19 cellular contexts compared by ENCODE assay signal in the genomic region with DNA sequence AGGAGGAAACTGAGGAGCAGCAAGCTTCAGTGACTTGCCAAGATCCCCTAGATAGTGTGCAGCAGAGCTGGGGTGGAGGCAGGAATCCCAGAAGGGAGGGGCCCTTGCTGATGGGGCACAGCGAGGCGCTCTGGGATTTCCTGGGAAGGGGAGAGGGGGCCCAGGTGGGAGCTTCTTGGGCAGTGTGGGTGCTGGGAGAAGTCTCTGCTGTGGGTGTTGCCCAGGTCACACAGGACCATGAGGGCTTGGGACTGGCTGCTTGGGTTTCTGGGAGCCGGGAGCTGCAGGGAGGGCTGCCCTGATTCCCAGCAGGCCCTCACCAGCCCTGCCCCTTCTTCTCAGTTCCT. TPM values are rescaled to one million over a fixed set of nuclear protein-coding genes. Genes with fewer than 3 reads are reported as not detected.
DNase-seq lines count a peak whose midpoint lies in the region; ATAC-seq and TF ChIP-seq lines count a peak whose summit lies in the region.
"Had no signal": no experiment of that assay in that cellular context is flagged by ENCODE, and none has a peak within 500 bp of the region (broad histone marks: within the 10 kb centered on the region; RNA-seq: fewer than 3 reads in every experiment).

No MANE protein-coding gene starts in this region.

- H4K8ac ChIP-seq in mesenchymal stem cell (ENCODE audit: low read length), result no peak overlapping the region

- H2BK5ac ChIP-seq in mesenchymal stem cell (ENCODE audit: low read depth, low read length, poor library complexity, severe bottlenecking), result no peak overlapping the region

- TF ChIP-seq CTCF in GM13977 (IDR thresholded peaks at IDR 0.05; ENCODE audit: extremely low read depth, insufficient read depth, missing control alignments), result no peak

- 88% methylated on average over 3 of the region's 3 CpGs for WGBS in mesenchymal stem cell

- H3K27ac Mint-ChIP-seq in activated CD4-positive, alpha-beta T cell treated with anti-CD3 and anti-CD28 coated beads, Interleukin-2, amount 10 ng/mL, durations not matched to agents 7 days and 5 days, result peak overlapping the region; percentile 41
- no peak overlapping the region for H3K27ac Mint-ChIP-seq in stimulated activated memory B cell treated with anti-CD40 and anti-IgM and Interleukin-4, amounts not matched to agents 10 μg/mL and 1 μg/mL and 100 μg/mL, for 72 hours
- H3K27ac Mint-ChIP-seq: HFFc6; T-helper 2 cell treated with Interferon-gamma antibody and Interleukin-4, amounts not matched to agents 5 μg/mL and 100 μg/mL, for 36 hours had no signal

- no peaks in the 10 kb centered on the region for H3K9me3 ChIP-seq in mesenchymal stem cell (ENCODE audit: control insufficient read depth, low read length)
- H3K9me3 ChIP-seq: BLaER1 treated with 17β-estradiol and CSF1 and Interleukin-3, amounts not matched to agents 10 nM and 100 nM had no signal

- H3K27ac ChIP-seq in angular gyrus (ENCODE audit: low read depth, low read length) (peak overlapping the region; percentile 31), mesenchymal stem cell (ENCODE audit: low read length, poor library complexity, severe bottlenecking) (no peak overlapping the region), substantia nigra (ENCODE audit: low read depth, low read length, poor library complexity, severe bottlenecking) (peak overlapping the region; percentile 88)
- H3K27ac ChIP-seq: 22Rv1 had no signal

- H2BK15ac ChIP-seq in mesenchymal stem cell (ENCODE audit: low read depth, poor library complexity, severe bottlenecking), result no peak overlapping the region

- H3K79me1 ChIP-seq in mesenchymal stem cell (replicated peaks; ENCODE audit: low read length, poor library complexity, severe bottlenecking), result no peaks in the 10 kb centered on the region

- peaks cover 0 to 44% of the 10 kb centered on the region in 2 experiments for H3K27me3 ChIP-seq in mesenchymal stem cell (ENCODE audit: control insufficient read depth in 1 of 2, insufficient read depth in 1 of 2, low read length in 2 of 2)
- H3K27me3 ChIP-seq: BLaER1 treated with 17β-estradiol and CSF1 and Interleukin-3, amounts not matched to agents 10 nM and 100 nM had no signal

- no peak overlapping the region for H3K18ac ChIP-seq in mesenchymal stem cell (ENCODE audit: low read depth in 1 of 2, low read length in 2 of 2)

- H2BK120ac ChIP-seq in mesenchymal stem cell (ENCODE audit: low read depth, low read length), result no peak overlapping the region

- H3K4me3 ChIP-seq in mesenchymal stem cell (ENCODE audit: insufficient read depth in 1 of 2, low read depth in 1 of 2, low read length in 2 of 2), result no peak overlapping the region
- H3K4me3 ChIP-seq: BLaER1 treated with 17β-estradiol and CSF1 and Interleukin-3, amounts not matched to agents 10 nM and 100 nM had no signal

- no peak overlapping the region for H2AK5ac ChIP-seq in mesenchymal stem cell (ENCODE audit: low read length, severe bottlenecking)

- ATAC-seq in stimulated activated memory B cell treated with anti-CD40 and anti-IgM and Interleukin-4, amounts not matched to agents 10 μg/mL and 1 μg/mL and 100 μg/mL, for 72 hours, result no peak
- ATAC-seq: left lobe of liver had no signal

- no peak overlapping the region for H3K23ac ChIP-seq in mesenchymal stem cell (ENCODE audit: low read length in 2 of 2)

- in situ Hi-C loops in GM13977 (cut with MboI; ENCODE audit: low pct_unique_long_range_greater_than_20kb, low sequenced_read_pairs, unreplicated experiment), result no loop called here

- CTCF ChIA-PET in activated CD4-positive, alpha-beta T cell treated with anti-CD3 and anti-CD28 coated beads, Interleukin-2, amount 10 ng/mL, durations not matched to agents 7 days and 5 days (lab: Charles Lee), result interaction anchor here (0.6 to 1.7 kb wide), 6 partner anchors 9 to 79 kb away, joined by 3 to 6 read pairs (median 4); no protein-coding TSS in a partner anchor

- peaks cover 9% of the 10 kb centered on the region for H3K4me1 ChIP-seq in mesenchymal stem cell (ENCODE audit: control insufficient read depth, insufficient read depth, low read depth, low read length)

- no peaks in the 10 kb centered on the region for H3K9me3 Mint-ChIP-seq in activated CD4-positive, alpha-beta T cell treated with anti-CD3 and anti-CD28 coated beads, Interleukin-2, amount 10 ng/mL, durations not matched to agents 7 days and 5 days
- no peaks in the 10 kb centered on the region for H3K9me3 Mint-ChIP-seq in stimulated activated memory B cell treated with anti-CD40 and anti-IgM and Interleukin-4, amounts not matched to agents 10 μg/mL and 1 μg/mL and 100 μg/mL, for 72 hours
- H3K9me3 Mint-ChIP-seq: HFFc6; T-helper 2 cell treated with Interferon-gamma antibody and Interleukin-4, amounts not matched to agents 5 μg/mL and 100 μg/mL, for 36 hours had no signal

- peaks cover 0 to 2% of the 10 kb centered on the region in 2 experiments for H3K36me3 ChIP-seq in mesenchymal stem cell (ENCODE audit: control insufficient read depth in 1 of 2, insufficient read depth in 2 of 2, low read depth in 1 of 2, low read length in 2 of 2)

- H3K27me3 Mint-ChIP-seq in activated CD4-positive, alpha-beta T cell treated with anti-CD3 and anti-CD28 coated beads, Interleukin-2, amount 10 ng/mL, durations not matched to agents 7 days and 5 days, result peaks cover 19% of the 10 kb centered on the region
- peaks cover 43% of the 10 kb centered on the region for H3K27me3 Mint-ChIP-seq in stimulated activated memory B cell treated with anti-CD40 and anti-IgM and Interleukin-4, amounts not matched to agents 10 μg/mL and 1 μg/mL and 100 μg/mL, for 72 hours

- H2BK12ac ChIP-seq in mesenchymal stem cell (ENCODE audit: low read length in 2 of 2), result no peak overlapping the region

- H3K4me3 Mint-ChIP-seq in activated CD4-positive, alpha-beta T cell treated with anti-CD3 and anti-CD28 coated beads, Interleukin-2, amount 10 ng/mL, durations not matched to agents 7 days and 5 days, result no peak overlapping the region
- no peak overlapping the region for H3K4me3 Mint-ChIP-seq in stimulated activated memory B cell treated with anti-CD40 and anti-IgM and Interleukin-4, amounts not matched to agents 10 μg/mL and 1 μg/mL and 100 μg/mL, for 72 hours
- H3K4me3 Mint-ChIP-seq: HFFc6; T-helper 2 cell treated with Interferon-gamma antibody and Interleukin-4, amounts not matched to agents 5 μg/mL and 100 μg/mL, for 36 hours had no signal

- no peak overlapping the region for H3K9ac ChIP-seq in mesenchymal stem cell (ENCODE audit: low read length)

- peaks cover 13% of the 10 kb centered on the region for H3K4me1 Mint-ChIP-seq in activated CD4-positive, alpha-beta T cell treated with anti-CD3 and anti-CD28 coated beads, Interleukin-2, amount 10 ng/mL, durations not matched to agents 7 days and 5 days
- H3K4me1 Mint-ChIP-seq in stimulated activated memory B cell treated with anti-CD40 and anti-IgM and Interleukin-4, amounts not matched to agents 10 μg/mL and 1 μg/mL and 100 μg/mL, for 72 hours, result peaks cover 8% of the 10 kb centered on the region

- peak overlapping the region; percentile 65 for H4K91ac ChIP-seq in mesenchymal stem cell (ENCODE audit: low read length)

- POLR2A ChIA-PET in activated CD4-positive, alpha-beta T cell treated with anti-CD3 and anti-CD28 coated beads, Interleukin-2, amount 10 ng/mL, durations not matched to agents 7 days and 5 days (lab: Charles Lee), result no interaction called here

- no peak overlapping the region for H3K14ac ChIP-seq in mesenchymal stem cell (ENCODE audit: low read length in 2 of 2)

- no peaks in the 10 kb centered on the region for H3K36me3 Mint-ChIP-seq in activated CD4-positive, alpha-beta T cell treated with anti-CD3 and anti-CD28 coated beads, Interleukin-2, amount 10 ng/mL, durations not matched to agents 7 days and 5 days (ENCODE audit: low read depth)
- H3K36me3 Mint-ChIP-seq in stimulated activated memory B cell treated with anti-CD40 and anti-IgM and Interleukin-4, amounts not matched to agents 10 μg/mL and 1 μg/mL and 100 μg/mL, for 72 hours, result no peaks in the 10 kb centered on the region

- H3K4ac ChIP-seq in mesenchymal stem cell (ENCODE audit: low read depth in 1 of 2, low read length in 2 of 2), result no peak overlapping the region

- DNase-seq in activated CD4-positive, alpha-beta T cell treated with anti-CD3 and anti-CD28 coated beads, Interleukin-2, amount 10 ng/mL, durations not matched to agents 7 days and 5 days, result no peak
- no peak for DNase-seq in activated CD4-positive, alpha-beta T cell treated with anti-CD3 and anti-CD28 coated beads for 1 hour
- DNase-seq in mesenchymal stem cell (no peak), substantia nigra (lab: John Stamatoyannopoulos, UW) (no peak), GM13977 (ENCODE audit: low spot score) (no peak), NCI-H226 (no peak)
- DNase-seq: activated CD4-positive, CD25-positive, alpha-beta regulatory T cell treated with anti-CD3 and anti-CD28 coated beads, Interleukin-2, amount 50 U/mL, for 72 hours; activated naive CD4-positive, alpha-beta T cell treated with anti-CD3 and anti-CD28 coated beads, Interleukin-2, amount 50 U/mL, for 16 hours; effector CD4-positive, alpha-beta T cell; HFFc6; NCI-H187 treated with DMSO at 0.1 percent for 48 hours; NCI-H446 treated with DMSO at 0.1 percent for 48 hours; SHP77 treated with DMSO at 0.1 percent for 48 hours had no signal

- H2AFZ ChIP-seq in mesenchymal stem cell (ENCODE audit: low read depth, low read length), result no peak overlapping the region

- no peak overlapping the region for H3K4me2 ChIP-seq in mesenchymal stem cell (ENCODE audit: low read length, poor library complexity, severe bottlenecking)

RNA-seq across cellular contexts. Expression of a gene that starts 55.2 kb away (rescaled TPM):
- total RNA-seq in activated CD4-positive, alpha-beta T cell treated with anti-CD3 and anti-CD28 coated beads, Interleukin-2, amount 10 ng/mL, durations not matched to agents 7 days and 5 days, result 1 to 10 TPM; 3.6 to 4.2 TPM
- 19.6 TPM for polyA plus RNA-seq in mesenchymal stem cell (2013, experiment 1 of 2)
- polyA plus RNA-seq in mesenchymal stem cell (2013, experiment 2 of 2), result 19.5 TPM
